Comparison of ENCODE assay signal across 6 cellular contexts in the genomic region with DNA sequence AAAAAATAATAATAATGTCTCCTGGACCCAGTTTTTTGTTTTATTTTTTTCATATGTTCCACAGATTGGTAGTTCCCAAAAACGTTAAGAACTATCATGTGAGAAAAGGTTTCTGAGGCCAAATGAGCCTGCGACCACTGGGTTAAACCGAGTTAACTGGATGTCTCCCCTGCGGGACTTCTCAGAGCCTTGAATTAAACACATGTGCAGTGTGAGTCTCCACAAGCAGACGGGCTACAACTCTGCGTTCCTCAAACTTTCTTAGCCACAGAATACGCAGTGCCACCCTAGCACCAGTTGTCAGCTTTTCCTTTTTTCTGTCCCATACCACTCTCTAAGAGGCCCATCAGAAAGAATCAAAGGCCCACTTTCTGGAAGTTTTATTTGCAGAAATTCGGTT.
"Had no signal": no experiment of that assay in that cellular context is flagged by ENCODE, and none has a peak within 500 bp of the region (broad histone marks: within the 10 kb centered on the region; RNA-seq: fewer than 3 reads in every experiment).

No MANE protein-coding gene starts in this region.

- H3K9me3 ChIP-seq: HAP-1 had no signal

- H3K4me2 ChIP-seq: GM23338 had no signal

- H3K4me3 Mint-ChIP-seq: GM23338 had no signal

- H3K4me3 ChIP-seq: GM23338, HAP-1 had no signal

- H3K9me3 Mint-ChIP-seq: GM23338 had no signal

- FAIRE-seq: HTR-8/SVneo had no signal

- H2AFZ ChIP-seq: GM23338 had no signal

- H3K36me3 ChIP-seq: HAP-1 had no signal

- H3K4me1 ChIP-seq: HAP-1 had no signal

- DNase-seq: H7, IMR-90, KBM-7 had no signal
